11 cellular contexts compared by ENCODE assay signal in genomic region chr1:41806472-41807155, GRCh38.
DNase-seq lines count a peak whose midpoint lies in the region; ATAC-seq and TF ChIP-seq lines count a peak whose summit lies in the region.
"Had no signal": no experiment of that assay in that cellular context is flagged by ENCODE, and none has a peak within 500 bp of the region (broad histone marks: within the 10 kb centered on the region; RNA-seq: fewer than 3 reads in every experiment).

No MANE protein-coding gene starts in this region.

- peaks cover 75% of the 10 kb centered on the region for H3K4me1 Mint-ChIP-seq in T-helper 2 cell treated with Interferon-gamma antibody and Interleukin-4, amounts not matched to agents 5 μg/mL and 100 μg/mL, for 36 hours (ENCODE audit: low read depth)
- H3K4me1 Mint-ChIP-seq in activated naive CD4-positive, alpha-beta T cell treated with anti-CD3 and anti-CD28 coated beads, Interleukin-2, amount 10 ng/mL, durations not matched to agents 7 days and 5 days = peaks cover 89% of the 10 kb centered on the region

- peak overlapping the region; percentile 91 for H3K27ac Mint-ChIP-seq in T-helper 2 cell treated with Interferon-gamma antibody and Interleukin-4, amounts not matched to agents 5 μg/mL and 100 μg/mL, for 36 hours
- H3K27ac Mint-ChIP-seq in activated naive CD4-positive, alpha-beta T cell treated with anti-CD3 and anti-CD28 coated beads, Interleukin-2, amount 10 ng/mL, durations not matched to agents 7 days and 5 days = peak overlapping the region; percentile 92

- no peaks in the 10 kb centered on the region for H3K27me3 Mint-ChIP-seq in T-helper 2 cell treated with Interferon-gamma antibody and Interleukin-4, amounts not matched to agents 5 μg/mL and 100 μg/mL, for 36 hours (ENCODE audit: low read depth)
- no peaks in the 10 kb centered on the region for H3K27me3 Mint-ChIP-seq in activated naive CD4-positive, alpha-beta T cell treated with anti-CD3 and anti-CD28 coated beads, Interleukin-2, amount 10 ng/mL, durations not matched to agents 7 days and 5 days

- CTCF ChIA-PET in activated naive CD4-positive, alpha-beta T cell treated with anti-CD3 and anti-CD28 coated beads, Interleukin-2, amount 10 ng/mL, durations not matched to agents 7 days and 5 days (lab: Charles Lee) = interaction anchor here (1.5 kb wide), 1 partner anchor 55 kb away, joined by 3 read pairs; no protein-coding TSS in a partner anchor

- H3K9me3 Mint-ChIP-seq in T-helper 2 cell treated with Interferon-gamma antibody and Interleukin-4, amounts not matched to agents 5 μg/mL and 100 μg/mL, for 36 hours = no peaks in the 10 kb centered on the region
- no peaks in the 10 kb centered on the region for H3K9me3 Mint-ChIP-seq in activated naive CD4-positive, alpha-beta T cell treated with anti-CD3 and anti-CD28 coated beads, Interleukin-2, amount 10 ng/mL, durations not matched to agents 7 days and 5 days

- H3K4me3 Mint-ChIP-seq in T-helper 2 cell treated with Interferon-gamma antibody and Interleukin-4, amounts not matched to agents 5 μg/mL and 100 μg/mL, for 36 hours = peak overlapping the region; percentile 57
- peak overlapping the region; percentile 46 for H3K4me3 Mint-ChIP-seq in activated naive CD4-positive, alpha-beta T cell treated with anti-CD3 and anti-CD28 coated beads, Interleukin-2, amount 10 ng/mL, durations not matched to agents 7 days and 5 days

- ATAC-seq in HG03469 (IDR thresholded peaks at IDR 0.05; ENCODE audit: unreplicated experiment) (no peak), GM18505 (IDR thresholded peaks at IDR 0.05; ENCODE audit: unreplicated experiment) (no peak), HG03342 (IDR thresholded peaks at IDR 0.05; ENCODE audit: unreplicated experiment) (no peak)

- TF ChIP-seq POLR2A in GM18505 (IDR thresholded peaks at IDR 0.05; ENCODE audit: borderline replicate concordance, extremely low read depth, insufficient read depth, insufficient read length) = no peak

- TF ChIP-seq CTCF in GM13976 (IDR thresholded peaks at IDR 0.05; ENCODE audit: borderline replicate concordance, control extremely low read depth, extremely low read depth, insufficient read depth, missing control alignments) = no peak

- DNase-seq in GM13976 (ENCODE audit: low spot score) (peak; percentile 53), glomerular visceral epithelial cell (ENCODE audit: extremely low spot score) (no peak)
- peak; percentile 76 for DNase-seq in T-helper 2 cell treated with Interferon-gamma antibody and Interleukin-4, amounts not matched to agents 5 μg/mL and 100 μg/mL, for 36 hours (ENCODE audit: low spot score)
- peak; percentile 66 for DNase-seq in activated naive CD4-positive, alpha-beta T cell treated with anti-CD3 and anti-CD28 coated beads, Interleukin-2, amount 10 ng/mL, durations not matched to agents 7 days and 5 days
- peak in 2 of 3 donors; percentile 33 to 64 for DNase-seq in stimulated activated CD4-positive, alpha-beta T cell treated with anti-CD3 and anti-CD28 coated beads, TNF-alpha, amount 100 ng/mL, for 48 hours (ENCODE audit: low read depth in 3 of 3)
- DNase-seq: brain microvascular endothelial cell, midbrain, NCI-H2081 treated with DMSO at 0.1 percent for 48 hours had no signal

- in situ Hi-C loops in GM13976 (cut with MboI; ENCODE audit: low sequenced_read_pairs, unreplicated experiment) = no loop called here

- H3K36me3 Mint-ChIP-seq in T-helper 2 cell treated with Interferon-gamma antibody and Interleukin-4, amounts not matched to agents 5 μg/mL and 100 μg/mL, for 36 hours (ENCODE audit: low read depth) = peaks cover 5% of the 10 kb centered on the region
- peaks cover 17% of the 10 kb centered on the region for H3K36me3 Mint-ChIP-seq in activated naive CD4-positive, alpha-beta T cell treated with anti-CD3 and anti-CD28 coated beads, Interleukin-2, amount 10 ng/mL, durations not matched to agents 7 days and 5 days
